Comparison of ENCODE assay signal across 8 cellular contexts in the genomic region with DNA sequence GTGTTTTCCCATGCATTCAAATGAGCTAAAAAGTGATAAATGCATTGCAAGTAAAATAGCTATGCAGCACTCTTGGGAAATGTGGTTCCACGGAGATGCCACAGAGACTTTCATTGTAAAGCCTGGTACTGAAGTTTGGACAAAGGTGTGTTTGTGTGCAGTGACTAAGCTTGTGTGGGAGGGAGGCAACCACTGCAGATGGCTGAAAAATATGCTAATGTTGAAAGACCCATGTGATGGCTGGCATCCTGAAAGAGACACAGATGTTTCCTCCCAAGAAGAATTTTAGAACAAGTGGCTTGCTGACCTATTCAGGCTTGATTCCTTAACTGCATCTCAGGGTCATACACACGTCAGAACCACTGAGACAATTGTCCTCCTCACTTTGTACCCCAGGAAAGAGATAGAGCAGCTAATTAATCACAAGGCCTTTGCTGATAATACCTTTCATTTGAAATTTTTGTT.
DNase-seq lines count a peak whose midpoint lies in the region; ATAC-seq and TF ChIP-seq lines count a peak whose summit lies in the region.

No MANE protein-coding gene starts in this region.

- H3K27me3 ChIP-seq in PC-3 (ENCODE audit: low read length), result peaks cover 72% of the 10 kb centered on the region

- no TSS peak for BruUV-seq in PC-3 (replicated peaks; lab: Mats Ljungman, UMichigan)

- H3K9me2 ChIP-seq in PC-3 (replicated peaks; ENCODE audit: low read length), result no peaks in the 10 kb centered on the region

- no peak overlapping the region for H2AFZ ChIP-seq in PC-3 (ENCODE audit: low read length)

- H4K20me1 ChIP-seq in PC-3 (ENCODE audit: low read length), result no peaks in the 10 kb centered on the region

- H3K4me3 ChIP-seq in PC-3 (ENCODE audit: low read length) (no peak overlapping the region), cardiac fibroblast (replicated peaks in 1 of 2; ENCODE audit: low read depth in 2 of 2, low read length in 2 of 2) (no peak overlapping the region)

- DNase-seq in PC-3 (peak; percentile 46), cardiac fibroblast (ENCODE audit: low read depth in 2 of 2) (peak; percentile 48 to 66), SKM-1 treated with dmso at 0.1 percent for 144 hours (lab: John Stamatoyannopoulos, UW; ENCODE audit: unreplicated experiment) (no peak), NCI-H1417 treated with DMSO at 0.1 percent for 48 hours (lab: John Stamatoyannopoulos, UW) (no peak), NK-92 (lab: John Stamatoyannopoulos, UW; ENCODE audit: unreplicated experiment) (no peak)
- DNase-seq in stimulated activated CD4-positive, alpha-beta T cell treated with anti-CD3 and anti-CD28 coated beads, Interleukin-4, amount 100 ng/mL, for 1 hour, result peak; percentile 25

- H3K9me3 ChIP-seq in PC-3 (ENCODE audit: low read length), result no peaks in the 10 kb centered on the region

- H3K79me2 ChIP-seq in PC-3 (ENCODE audit: low read length), result no peaks in the 10 kb centered on the region

- no peak overlapping the region for H3K27ac ChIP-seq in PC-3 (ENCODE audit: low read length)

- TF ChIP-seq CTCF in PC-3 (conservative IDR thresholded peaks at IDR 0.05; ENCODE audit: low read depth, low read length) (no peak), cardiac fibroblast (IDR thresholded peaks at IDR 0.05; ENCODE audit: low read depth, low read length) (no peak)

- no peak overlapping the region for H3K9ac ChIP-seq in PC-3 (ENCODE audit: low read length)

- no peaks in the 10 kb centered on the region for H3K4me1 ChIP-seq in PC-3 (ENCODE audit: insufficient read depth, low read length)

- CTCF ChIA-PET in PC-3 (lab: Charles Lee), result no interaction called here

- ATAC-seq in GM18498 (IDR thresholded peaks at IDR 0.05; ENCODE audit: unreplicated experiment) (peak; percentile 77), HG02588 (IDR thresholded peaks at IDR 0.05; ENCODE audit: unreplicated experiment) (peak; percentile 79), PC-3 (peak; percentile 53; the same call in 1 of the 2 replicates)

- intact Hi-C loops in PC-3 (cut with micrococcal nuclease), result no loop called here

- H3F3A ChIP-seq in PC-3 (ENCODE audit: low read length, unreplicated experiment), result no peaks in the 10 kb centered on the region

- no peak overlapping the region for H3K4me2 ChIP-seq in PC-3 (ENCODE audit: low read length)

- POLR2A ChIA-PET in PC-3 (lab: Charles Lee; ENCODE audit: unreplicated experiment), result no interaction called here

- H3K36me3 ChIP-seq in PC-3 (ENCODE audit: low read depth, low read length), result no peaks in the 10 kb centered on the region

Comparison
In these comparisons a context has a peak if more than half of its experiments do, and no peak if none do; other contexts are left out.
1. DNase-seq: peak in PC-3 (single experiment), cardiac fibroblast (2 of 2) and stimulated activated CD4-positive, alpha-beta T cell treated with anti-CD3 and anti-CD28 coated beads, Interleukin-4, amount 100 ng/mL, for 1 hour (single experiment); none in SKM-1 treated with dmso at 0.1 percent for 144 hours (single experiment), NCI-H1417 treated with DMSO at 0.1 percent for 48 hours (single experiment) and NK-92 (single experiment).
2. Peak in every context shown above with its lines, with median percentiles within 50 percentile points of each other: ATAC-seq.